ENCODE assay signal across 16 cellular contexts in genomic region chr5:56317923-56318561, GRCh38.
DNase-seq lines count a peak whose midpoint lies in the region; ATAC-seq and TF ChIP-seq lines count a peak whose summit lies in the region.
"Had no signal": no experiment of that assay in that cellular context is flagged by ENCODE, and none has a peak within 500 bp of the region (broad histone marks: within the 10 kb centered on the region; RNA-seq: fewer than 3 reads in every experiment).

No MANE protein-coding gene starts in this region.

- no peak overlapping the region for H3K9ac ChIP-seq in BLaER1

- no peaks in the 10 kb centered on the region for H3K9me3 Mint-ChIP-seq in nephron progenitor cell

- H3K27me3 ChIP-seq in BLaER1, result no peaks in the 10 kb centered on the region
- H3K27me3 ChIP-seq: heart left ventricle, upper lobe of right lung had no signal

- H3K4me2 ChIP-seq in BLaER1, result peak overlapping the region; percentile 69

- no peaks in the 10 kb centered on the region for H3K36me3 ChIP-seq in BLaER1
- H3K36me3 ChIP-seq: heart left ventricle, upper lobe of right lung had no signal

- H3K27ac ChIP-seq in BLaER1, result peak overlapping the region; percentile 47; the same call in 1 of the 2 replicates
- H3K27ac ChIP-seq: upper lobe of right lung had no signal

- H3K27ac Mint-ChIP-seq in nephron progenitor cell, result no peak overlapping the region
- H3K27ac Mint-ChIP-seq: brain had no signal

- H3K9me3 ChIP-seq in BLaER1, result no peaks in the 10 kb centered on the region
- H3K9me3 ChIP-seq: heart left ventricle, upper lobe of right lung had no signal

- TF ChIP-seq CTCF in nephron progenitor cell (IDR thresholded peaks at IDR 0.05), result no peak

- H3K4me1 ChIP-seq in BLaER1, result peaks cover 68% of the 10 kb centered on the region

- no peaks in the 10 kb centered on the region for H4K20me1 ChIP-seq in BLaER1

- H3K36me3 Mint-ChIP-seq in nephron progenitor cell (ENCODE audit: low read depth), result no peaks in the 10 kb centered on the region
- H3K36me3 Mint-ChIP-seq: brain had no signal

- no peak for TF ChIP-seq POLR2A in erythroblast (IDR thresholded peaks at IDR 0.05; ENCODE audit: low read length)

- DNase-seq in activated gamma-delta T cell (lab: John Stamatoyannopoulos, UW), result no peak
- no peak for DNase-seq in nephron progenitor cell
- DNase-seq in erythroblast (lab: John Stamatoyannopoulos, UW), result no peak
- no peak for DNase-seq in NCI-H82 treated with DMSO at 0.1 percent for 48 hours (lab: John Stamatoyannopoulos, UW; ENCODE audit: unreplicated experiment)
- DNase-seq: activated CD4-positive, CD25-positive, alpha-beta regulatory T cell treated with anti-CD3 and anti-CD28 coated beads, Interleukin-2, amount 50 U/mL, for 72 hours; DMS79; heart left ventricle; KBM-7; NCI-H146; upper lobe of right lung had no signal

- peaks cover 31% of the 10 kb centered on the region for H3K4me1 Mint-ChIP-seq in nephron progenitor cell

- ATAC-seq in GM19043 (IDR thresholded peaks at IDR 0.05; ENCODE audit: low read depth, unreplicated experiment) (peak; percentile 56), HG02623 (IDR thresholded peaks at IDR 0.05; ENCODE audit: unreplicated experiment) (peak; percentile 62), HG03565 (IDR thresholded peaks at IDR 0.05; ENCODE audit: unreplicated experiment) (peak; percentile 70)
- ATAC-seq: left lobe of liver, upper lobe of right lung had no signal

- H3K27me3 Mint-ChIP-seq in nephron progenitor cell (ENCODE audit: low read depth, poor library complexity), result no peaks in the 10 kb centered on the region

- H3K4me3 Mint-ChIP-seq in nephron progenitor cell, result no peak overlapping the region
- H3K4me3 Mint-ChIP-seq: brain had no signal

- H3K4me3 ChIP-seq in BLaER1, result 0 out of 2 replicates have a peak overlapping the region, but pooled peaks have one; percentile 3
- H3K4me3 ChIP-seq: heart left ventricle, upper lobe of right lung had no signal
